25 cellular contexts compared by ENCODE assay signal in the genomic region with DNA sequence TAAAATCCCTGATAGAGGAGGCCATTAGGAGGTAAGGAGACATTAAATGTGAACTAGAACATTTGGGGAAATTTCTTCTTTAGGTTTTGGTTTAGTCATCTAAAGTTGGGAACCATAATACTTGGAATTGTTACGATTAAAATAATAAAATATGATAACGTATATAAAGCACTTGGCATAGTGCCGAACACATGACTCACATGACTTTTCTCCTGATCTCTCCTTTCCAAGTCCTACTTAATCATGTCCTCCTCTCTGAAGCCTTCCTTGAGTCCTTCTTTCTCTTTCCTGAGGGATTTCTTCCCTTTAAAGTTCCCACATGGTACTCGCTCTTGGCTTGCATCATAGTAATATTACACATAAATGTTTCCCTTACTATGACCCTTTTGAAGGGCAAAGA. TPM values are rescaled to one million over a fixed set of nuclear protein-coding genes. Genes with fewer than 3 reads are reported as not detected.
"Had no signal": no experiment of that assay in that cellular context is flagged by ENCODE, and none has a peak within 500 bp of the region (broad histone marks: within the 10 kb centered on the region; RNA-seq: fewer than 3 reads in every experiment).

No MANE protein-coding gene starts in this region.

- ATAC-seq: activated CD4-positive, alpha-beta T cell treated with anti-CD3 and anti-CD28 coated beads for 36 hours; activated naive CD4-positive, alpha-beta T cell treated with anti-CD3 and anti-CD28 coated beads, Interleukin-2, amount 50 U/mL, for 72 hours; activated T-cell treated with anti-CD3 and anti-CD28 coated beads, Interleukin-2, amount 50 U/mL, for 72 hours; left colon; right lobe of liver; stimulated activated effector memory CD8-positive, alpha-beta T cell treated with anti-CD3 and anti-CD28 coated beads, Interleukin-12 subunit alpha, Interleukin-12 subunit beta, amount 100 ng/mL, for 72 hours; stimulated activated naive CD8-positive, alpha-beta T cell treated with anti-CD3 and anti-CD28 coated beads, Interleukin-15, amount 100 ng/mL, for 72 hours had no signal

- H3K4me2 ChIP-seq: hepatocyte had no signal

- H2AFZ ChIP-seq: hepatocyte had no signal

- H3K9me3 ChIP-seq: esophagus muscularis mucosa, gastrocnemius medialis, right lobe of liver, upper lobe of left lung, vagina had no signal

- H3K27ac ChIP-seq: esophagus muscularis mucosa, hepatocyte, right lobe of liver, skin epidermis, upper lobe of left lung, vagina had no signal

- H3K27me3 ChIP-seq: esophagus muscularis mucosa, gastrocnemius medialis, hepatocyte, right lobe of liver, upper lobe of left lung, vagina had no signal

- FAIRE-seq: kidney had no signal

- DNase-seq: activated CD4-positive, alpha-beta T cell treated with anti-CD3 and anti-CD28 coated beads for 36 hours; activated CD4-positive, alpha-beta T cell treated with anti-CD3 and anti-CD28 coated beads, Interleukin-2, amount 50 U/mL, for 4 hours; activated CD4-positive, CD25-positive, alpha-beta regulatory T cell; activated naive CD4-positive, alpha-beta T cell; activated T-cell treated with anti-CD3 and anti-CD28 coated beads for 4 hours; activated T-cell treated with anti-CD3 and anti-CD28 coated beads, Interleukin-2, amount 50 U/mL, for 72 hours; endodermal cell; gastrocnemius medialis; kidney; left colon; mammary epithelial cell; right lobe of liver; stimulated activated CD4-positive, alpha-beta T cell treated with anti-CD3 and anti-CD28 coated beads, Interleukin-4, amount 100 ng/mL, for 24 hours; stimulated activated naive CD8-positive, alpha-beta T cell treated with anti-CD3 and anti-CD28 coated beads, Interleukin-15, amount 100 ng/mL, for 72 hours; substantia nigra; upper lobe of left lung had no signal

- H3K4me3 ChIP-seq: esophagus muscularis mucosa, gastrocnemius medialis, hepatocyte, right lobe of liver, skin epidermis, upper lobe of left lung, vagina had no signal

- H3K4me1 ChIP-seq: esophagus muscularis mucosa, right lobe of liver, upper lobe of left lung, vagina had no signal

- H3K36me3 ChIP-seq: esophagus muscularis mucosa, right lobe of liver, upper lobe of left lung, vagina had no signal

RNA-seq across cellular contexts. Expression of a gene that starts 20.0 kb away (rescaled TPM):
- total RNA-seq: activated CD4-positive, alpha-beta T cell treated with anti-CD3 and anti-CD28 coated beads for 36 hours; activated naive CD4-positive, alpha-beta T cell treated with anti-CD3 and anti-CD28 coated beads, Interleukin-2, amount 50 U/mL, for 72 hours; activated T-cell treated with anti-CD3 and anti-CD28 coated beads, Interleukin-2, amount 50 U/mL, for 72 hours; endodermal cell; left colon; progenitor cell of endocrine pancreas; right lobe of liver; T-helper 1 cell treated with Interleukin-12 subunit alpha and Interleukin-12 subunit beta and Interleukin-4 antibody, amounts not matched to agents 30 ng/mL and 1 ng/mL, for 36 hours; upper lobe of left lung; vagina had no signal
- polyA plus RNA-seq: liver had no signal
